ENCODE assay signal across 27 cellular contexts in genomic region chr11:93368022-93368421, GRCh38. TPM values are rescaled to one million over a fixed set of nuclear protein-coding genes. Genes with fewer than 3 reads are reported as not detected.
DNase-seq lines count a peak whose midpoint lies in the region; ATAC-seq and TF ChIP-seq lines count a peak whose summit lies in the region.
"Had no signal": no experiment of that assay in that cellular context is flagged by ENCODE, and none has a peak within 500 bp of the region (broad histone marks: within the 10 kb centered on the region; RNA-seq: fewer than 3 reads in every experiment).

No MANE protein-coding gene starts in this region.

- RAD21 ChIA-PET in HCT116 (lab: Charles Lee; ENCODE audit: low non-redundant PET in 1 of 2, low total read pairs in 2 of 2, uncharacterized antibody in 2 of 2, unreplicated experiment in 2 of 2) = no interaction called here

- H3K27me3 ChIP-seq in HCT116 (ENCODE audit: insufficient read depth, low read length) = no peaks in the 10 kb centered on the region
- no peaks in the 10 kb centered on the region for H3K27me3 ChIP-seq in Panc1 (ENCODE audit: control insufficient read depth, insufficient read depth, low read length)
- no peaks in the 10 kb centered on the region for H3K27me3 ChIP-seq in endodermal cell (ENCODE audit: control insufficient read depth, insufficient read depth, low read length, poor library complexity, severe bottlenecking)
- H3K27me3 ChIP-seq: BE2C, BLaER1 had no signal

- no peaks in the 10 kb centered on the region for H3K27me3 Mint-ChIP-seq in endodermal cell (ENCODE audit: insufficient read depth)
- no peaks in the 10 kb centered on the region for H3K27me3 Mint-ChIP-seq in activated T-cell treated with anti-CD3 and anti-CD28 coated beads, Interleukin-2, amount 50 U/mL, for 4 hours (ENCODE audit: low read depth)
- H3K27me3 Mint-ChIP-seq: CD4-positive, alpha-beta memory T cell; CD4-positive, CD25-positive, alpha-beta regulatory T cell had no signal

- no peaks in the 10 kb centered on the region for H4K20me1 ChIP-seq in HCT116 (ENCODE audit: insufficient read depth)
- H4K20me1 ChIP-seq: BLaER1 had no signal

- H3K4me3 ChIP-seq in HCT116 (replicated peaks in 1 of 2; ENCODE audit: low read depth in 1 of 2, low read length in 2 of 2) = no peak overlapping the region
- H3K4me3 ChIP-seq in Panc1 (ENCODE audit: low read depth in 2 of 2, low read length in 2 of 2) = no peak overlapping the region
- H3K4me3 ChIP-seq in endodermal cell (ENCODE audit: low read length) = no peak overlapping the region
- H3K4me3 ChIP-seq: BLaER1, GM12878 had no signal

- H3K27ac ChIP-seq in HCT116 (ENCODE audit: low read depth, low read length) = no peak overlapping the region
- no peak overlapping the region for H3K27ac ChIP-seq in Panc1 (ENCODE audit: low read length)
- no peak overlapping the region for H3K27ac ChIP-seq in endodermal cell (ENCODE audit: low read depth, low read length)
- H3K27ac ChIP-seq: BLaER1 had no signal

- no peak overlapping the region for H3K4me2 ChIP-seq in HCT116 (ENCODE audit: low read length)
- H3K4me2 ChIP-seq: BLaER1 had no signal

- CTCF ChIA-PET in HCT116 (lab: Charles Lee) (no interaction called here), Panc1 (lab: Charles Lee) (no interaction called here)

- no peaks in the 10 kb centered on the region for H3K79me2 ChIP-seq in HCT116 (ENCODE audit: insufficient read depth, low read length)

- H3K9me3 ChIP-seq in HCT116 (ENCODE audit: control insufficient read depth in 1 of 2, insufficient read depth in 1 of 2, low read depth in 1 of 2, low read length in 2 of 2) (no peaks in the 10 kb centered on the region), Panc1 (ENCODE audit: control insufficient read depth, insufficient read depth, low read depth, low read length) (no peaks in the 10 kb centered on the region), endodermal cell (ENCODE audit: control insufficient read depth, low read length) (peaks cover 13% of the 10 kb centered on the region)
- H3K9me3 ChIP-seq: BLaER1 had no signal

- H3K27ac Mint-ChIP-seq in endodermal cell = no peak overlapping the region
- H3K27ac Mint-ChIP-seq: CD14-positive monocyte; CD4-positive, CD25-positive, alpha-beta regulatory T cell; CD8-positive, alpha-beta memory T cell had no signal

- H3K9ac ChIP-seq in HCT116 (ENCODE audit: low read length) = no peak overlapping the region
- no peak overlapping the region for H3K9ac ChIP-seq in endodermal cell (ENCODE audit: extremely low read depth, low read length, poor library complexity, severe bottlenecking)
- H3K9ac ChIP-seq: BLaER1 had no signal

- DNase-seq in HCT116 (ENCODE audit: low read depth, low spot score) = no peak
- DNase-seq in Panc1 (ENCODE audit: low read depth, low spot score) = no peak
- no peak for DNase-seq in endodermal cell
- DNase-seq in activated T-cell treated with anti-CD3 and anti-CD28 coated beads, Interleukin-2, amount 50 U/mL, for 4 hours = no peak
- DNase-seq: 8988T; ACHN; BE2C; C1 segment of cervical spinal cord; CD4-positive, alpha-beta memory T cell; CD4-positive, CD25-positive, alpha-beta regulatory T cell; CD8-positive, alpha-beta memory T cell; COR-L47; DMS 273 treated with DMSO at 0.1 percent for 48 hours; DMS153; DMS53; DMS79; DND-41; EL; GDM1 had no signal

- peak; percentile 42; the same call in 1 of the 2 replicates for ATAC-seq in HCT116
- ATAC-seq in Panc1 = no peak
- ATAC-seq in activated T-cell treated with anti-CD3 and anti-CD28 coated beads, Interleukin-2, amount 50 U/mL, for 4 hours = no peak
- ATAC-seq in HG03045 (IDR thresholded peaks at IDR 0.05; ENCODE audit: unreplicated experiment) = no peak
- ATAC-seq: GM12878 had no signal

- no peaks in the 10 kb centered on the region for H3K9me2 ChIP-seq in HCT116 (ENCODE audit: insufficient read depth)

- no peak overlapping the region for H2AFZ ChIP-seq in HCT116 (ENCODE audit: low read depth, low read length, poor library complexity, severe bottlenecking)

- TF ChIP-seq RAD21 in HCT116 (IDR thresholded peaks at IDR 0.05; ENCODE audit: low read depth) = no peak

- H3K4me1 Mint-ChIP-seq in endodermal cell = no peaks in the 10 kb centered on the region
- H3K4me1 Mint-ChIP-seq in activated T-cell treated with anti-CD3 and anti-CD28 coated beads, Interleukin-2, amount 50 U/mL, for 4 hours (ENCODE audit: low read depth) = no peaks in the 10 kb centered on the region
- H3K4me1 Mint-ChIP-seq: CD14-positive monocyte; CD4-positive, alpha-beta memory T cell; CD4-positive, CD25-positive, alpha-beta regulatory T cell; CD8-positive, alpha-beta memory T cell had no signal

- peaks cover 13% of the 10 kb centered on the region for H3K9me3 Mint-ChIP-seq in endodermal cell
- peaks cover 17% of the 10 kb centered on the region for H3K9me3 Mint-ChIP-seq in activated T-cell treated with anti-CD3 and anti-CD28 coated beads, Interleukin-2, amount 50 U/mL, for 4 hours

- H3K36me3 Mint-ChIP-seq in endodermal cell (ENCODE audit: low read depth) = peaks cover 4% of the 10 kb centered on the region
- H3K36me3 Mint-ChIP-seq in activated T-cell treated with anti-CD3 and anti-CD28 coated beads, Interleukin-2, amount 50 U/mL, for 4 hours (ENCODE audit: insufficient read depth) = no peaks in the 10 kb centered on the region
- H3K36me3 Mint-ChIP-seq: CD14-positive monocyte; CD4-positive, alpha-beta memory T cell; CD4-positive, CD25-positive, alpha-beta regulatory T cell had no signal

- H3K4me3 Mint-ChIP-seq in endodermal cell = no peak overlapping the region
- H3K4me3 Mint-ChIP-seq in activated T-cell treated with anti-CD3 and anti-CD28 coated beads, Interleukin-2, amount 50 U/mL, for 4 hours = no peak overlapping the region
- H3K4me3 Mint-ChIP-seq: CD14-positive monocyte; CD4-positive, alpha-beta memory T cell; CD4-positive, CD25-positive, alpha-beta regulatory T cell; CD8-positive, alpha-beta memory T cell had no signal

- intact Hi-C loops in HCT116 (cut with micrococcal nuclease) = no loop called here
- intact Hi-C loops in Panc1 (cut with micrococcal nuclease; ENCODE audit: unreplicated experiment) = no loop called here

- no peak for TF ChIP-seq CTCF in HCT116 (IDR thresholded peaks at IDR 0.05 in 2 of 3, conservative IDR thresholded peaks at IDR 0.05 in 1 of 3; ENCODE audit: borderline replicate concordance in 1 of 3, insufficient read depth in 1 of 3, low read depth in 2 of 3, low read length in 2 of 3)
- 0 out of 2 replicates have a peak, but pooled peaks have one; percentile 5 for TF ChIP-seq CTCF in Panc1 (IDR thresholded peaks at IDR 0.05)
- TF ChIP-seq CTCF in endodermal cell (conservative IDR thresholded peaks at IDR 0.05) = peak; percentile 39

- no TSS peak for BruUV-seq in HCT116 (replicated peaks; lab: Mats Ljungman, UMichigan)
- no TSS peak for BruUV-seq in Panc1 (replicated peaks; lab: Mats Ljungman, UMichigan)

- POLR2A ChIA-PET in HCT116 (lab: Charles Lee) (no interaction called here), Panc1 (lab: Charles Lee) (no interaction called here)

- no peaks in the 10 kb centered on the region for H3K4me1 ChIP-seq in HCT116 (ENCODE audit: control insufficient read depth in 1 of 2, insufficient read depth in 2 of 2, low read length in 2 of 2)
- H3K4me1 ChIP-seq in Panc1 (ENCODE audit: control insufficient read depth, insufficient read depth, low read length) = no peaks in the 10 kb centered on the region
- H3K4me1 ChIP-seq in endodermal cell (ENCODE audit: control insufficient read depth, insufficient read depth, low read length) = peaks cover 3% of the 10 kb centered on the region
- H3K4me1 ChIP-seq: BE2C, BLaER1 had no signal

- in situ Hi-C loops in Panc1 (cut with HindIII; ENCODE audit: low pct_unique_long_range_greater_than_20kb, low sequenced_read_pairs) = no loop called here

- no peaks in the 10 kb centered on the region for H3K36me3 ChIP-seq in HCT116 (ENCODE audit: control insufficient read depth in 1 of 2, insufficient read depth in 2 of 2, low read length in 2 of 2)
- H3K36me3 ChIP-seq in Panc1 (ENCODE audit: control insufficient read depth, insufficient read depth, low read length) = no peaks in the 10 kb centered on the region
- no peaks in the 10 kb centered on the region for H3K36me3 ChIP-seq in endodermal cell (ENCODE audit: control insufficient read depth, insufficient read depth, low read length)
- H3K36me3 ChIP-seq: BE2C, BLaER1 had no signal

- 83 to 90% methylated on average over 2 of the region's 2 CpGs for WGBS in endodermal cell (ENCODE audit: insufficient coverage in 1 of 2, insufficient read length in 1 of 2), 2 experiments

- TF ChIP-seq POLR2A in HCT116 (IDR thresholded peaks at IDR 0.05; ENCODE audit: borderline replicate concordance, extremely low read depth, insufficient read depth, insufficient read length) = no peak

TF ChIP-seq in HCT116, 20 proteins besides CTCF, POLR2A, EP300 and RAD21 (continues in another document):
- TF ChIP-seq, protein P1, sequence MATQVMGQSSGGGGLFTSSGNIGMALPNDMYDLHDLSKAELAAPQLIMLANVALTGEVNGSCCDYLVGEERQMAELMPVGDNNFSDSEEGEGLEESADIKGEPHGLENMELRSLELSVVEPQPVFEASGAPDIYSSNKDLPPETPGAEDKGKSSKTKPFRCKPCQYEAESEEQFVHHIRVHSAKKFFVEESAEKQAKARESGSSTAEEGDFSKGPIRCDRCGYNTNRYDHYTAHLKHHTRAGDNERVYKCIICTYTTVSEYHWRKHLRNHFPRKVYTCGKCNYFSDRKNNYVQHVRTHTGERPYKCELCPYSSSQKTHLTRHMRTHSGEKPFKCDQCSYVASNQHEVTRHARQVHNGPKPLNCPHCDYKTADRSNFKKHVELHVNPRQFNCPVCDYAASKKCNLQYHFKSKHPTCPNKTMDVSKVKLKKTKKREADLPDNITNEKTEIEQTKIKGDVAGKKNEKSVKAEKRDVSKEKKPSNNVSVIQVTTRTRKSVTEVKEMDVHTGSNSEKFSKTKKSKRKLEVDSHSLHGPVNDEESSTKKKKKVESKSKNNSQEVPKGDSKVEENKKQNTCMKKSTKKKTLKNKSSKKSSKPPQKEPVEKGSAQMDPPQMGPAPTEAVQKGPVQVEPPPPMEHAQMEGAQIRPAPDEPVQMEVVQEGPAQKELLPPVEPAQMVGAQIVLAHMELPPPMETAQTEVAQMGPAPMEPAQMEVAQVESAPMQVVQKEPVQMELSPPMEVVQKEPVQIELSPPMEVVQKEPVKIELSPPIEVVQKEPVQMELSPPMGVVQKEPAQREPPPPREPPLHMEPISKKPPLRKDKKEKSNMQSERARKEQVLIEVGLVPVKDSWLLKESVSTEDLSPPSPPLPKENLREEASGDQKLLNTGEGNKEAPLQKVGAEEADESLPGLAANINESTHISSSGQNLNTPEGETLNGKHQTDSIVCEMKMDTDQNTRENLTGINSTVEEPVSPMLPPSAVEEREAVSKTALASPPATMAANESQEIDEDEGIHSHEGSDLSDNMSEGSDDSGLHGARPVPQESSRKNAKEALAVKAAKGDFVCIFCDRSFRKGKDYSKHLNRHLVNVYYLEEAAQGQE (IDR thresholded peaks at IDR 0.05; ENCODE audit: low read depth) = no peak
- no peak for TF ChIP-seq EGR1 (IDR thresholded peaks at IDR 0.05; ENCODE audit: low read depth)

RNA-seq across cellular contexts. Expression of gene DEUP1, which starts 37.5 kb away (rescaled TPM):
- not detected for total RNA-seq in HCT116 (2021; ENCODE audit: unreplicated experiment)
- not detected in 2 replicates for polyA plus RNA-seq in HCT116 (2012)
- not detected for total RNA-seq in Panc1 (2021; ENCODE audit: unreplicated experiment)
- not detected for polyA plus RNA-seq in Panc1 (2012; ENCODE audit: insufficient read length)
- total RNA-seq in endodermal cell = under 1 TPM in 1 of 2 donors, not detected in 1; 0.29 TPM
- 0.14 TPM for polyA plus RNA-seq in endodermal cell (2013, experiment 1 of 2)
- polyA plus RNA-seq in endodermal cell (2013, experiment 2 of 2) = 0.33 TPM
- not detected for total RNA-seq in activated T-cell treated with anti-CD3 and anti-CD28 coated beads, Interleukin-2, amount 50 U/mL, for 4 hours
- total RNA-seq: A673; CD4-positive, alpha-beta memory T cell; CD4-positive, CD25-positive, alpha-beta regulatory T cell; CD8-positive, alpha-beta memory T cell; Daoy; G401; GM12878 had no signal
- polyA plus RNA-seq: AG04450; CD14-positive monocyte; CD4-positive, alpha-beta memory T cell; CD4-positive, CD25-positive, alpha-beta regulatory T cell; CD8-positive, alpha-beta memory T cell had no signal

Comparison
In these comparisons a context has a peak if more than half of its experiments do, and no peak if none do; other contexts are left out.
1. CTCF ChIP-seq: peak in Panc1 (single experiment) and endodermal cell (single experiment); none in HCT116 (0 of 3).